1 cellular context compared by ENCODE assay signal in genomic region chr17:8341456-8341855, GRCh38.
TF ChIP-seq lines count a peak whose summit lies in the region.

No MANE protein-coding gene starts in this region.

TF ChIP-seq in GM23338, 12 proteins besides CTCF, POLR2A, EP300 and RAD21 (continued from another document):
- TF ChIP-seq ZNF462 (CRISPR knock-in tag; IDR thresholded peaks at IDR 0.05), result 0 out of 2 replicates have a peak, but pooled peaks have one; percentile 11
- TF ChIP-seq ETS1 (IDR thresholded peaks at IDR 0.05), result no peak
- TF ChIP-seq JUNB (IDR thresholded peaks at IDR 0.05; ENCODE audit: unreplicated experiment), result no peak
